In genomic region chr1:52237430-52237829, GRCh38 we compare ENCODE assay signal across 14 cellular contexts.
DNase-seq lines count a peak whose midpoint lies in the region; ATAC-seq, FAIRE-seq and TF ChIP-seq lines count a peak whose summit lies in the region.
"Had no signal": no experiment of that assay in that cellular context is flagged by ENCODE, and none has a peak within 500 bp of the region (broad histone marks: within the 10 kb centered on the region; RNA-seq: fewer than 3 reads in every experiment).

No MANE protein-coding gene starts in this region.

- no peak overlapping the region for H3K4ac ChIP-seq in mesenchymal stem cell (ENCODE audit: low read depth in 1 of 2, low read length in 2 of 2)

- 55% methylated on average over 1 of the region's 1 CpG for WGBS in GM12878 (ENCODE audit: insufficient coverage, insufficient replicate concordance, low lambda C conversion rate, missing lambda C conversion rate)
- 17% methylated on average over 1 of the region's 1 CpG for WGBS in mesenchymal stem cell

- H3K9ac ChIP-seq in GM12878 (ENCODE audit: control insufficient read depth, insufficient read depth, low read length) = no peak overlapping the region
- H3K9ac ChIP-seq in mesenchymal stem cell (ENCODE audit: low read length) = no peak overlapping the region

- no peak overlapping the region for H2BK15ac ChIP-seq in mesenchymal stem cell (ENCODE audit: low read depth, poor library complexity, severe bottlenecking)

- H3K79me1 ChIP-seq in mesenchymal stem cell (replicated peaks; ENCODE audit: low read length, poor library complexity, severe bottlenecking) = peaks cover 2% of the 10 kb centered on the region

- H4K20me1 ChIP-seq in GM12878 (ENCODE audit: control insufficient read depth, insufficient read depth) = no peaks in the 10 kb centered on the region; the same call in 1 of the 2 replicates

- no peak overlapping the region for H3K18ac ChIP-seq in mesenchymal stem cell (ENCODE audit: low read depth in 1 of 2, low read length in 2 of 2)

- no peak overlapping the region for H3K14ac ChIP-seq in mesenchymal stem cell (ENCODE audit: low read length in 2 of 2)

- peak; percentile 18 for DNase-seq in GM04504 (ENCODE audit: low read depth)
- DNase-seq in NOMO-1 (lab: John Stamatoyannopoulos, UW; ENCODE audit: unreplicated experiment in 2 of 2) = peak; percentile 5 to 63
- no peak for DNase-seq in GM12878 (ENCODE audit: low read depth, low spot score)
- peak; percentile 74 for DNase-seq in mesenchymal stem cell
- no peak for DNase-seq in activated CD4-positive, CD25-positive, alpha-beta regulatory T cell (lab: John Stamatoyannopoulos, UW)
- no peak for DNase-seq in stimulated activated CD4-positive, alpha-beta T cell treated with anti-CD3 and anti-CD28 coated beads, Interleukin-4, amount 100 ng/mL, for 4 hours
- no peak for DNase-seq in NCI-H2029 treated with DMSO at 0.1 percent for 48 hours (lab: John Stamatoyannopoulos, UW)
- no peak for DNase-seq in GM10266 (ENCODE audit: extremely low spot score)
- DNase-seq: activated CD4-positive, alpha-beta T cell treated with anti-CD3 and anti-CD28 coated beads for 1 hour; Calu3; hypothalamus; Right ventricle myocardium superior; tibial artery had no signal

- in situ Hi-C loops in GM12878 (cut with MboI) = no loop called here

- RAD21 ChIA-PET in GM12878 (lab: Charles Lee; ENCODE audit: unreplicated experiment) = no interaction called here

- H3K9me3 ChIP-seq in GM12878 (replicated peaks; ENCODE audit: control insufficient read depth, insufficient read depth, low read length) = no peaks in the 10 kb centered on the region
- H3K9me3 ChIP-seq in mesenchymal stem cell (ENCODE audit: control insufficient read depth, low read length) = no peaks in the 10 kb centered on the region
- H3K9me3 ChIP-seq: tibial artery had no signal

- no peak overlapping the region for H2BK12ac ChIP-seq in mesenchymal stem cell (ENCODE audit: low read length in 2 of 2)

- H2BK120ac ChIP-seq in mesenchymal stem cell (ENCODE audit: low read depth, low read length) = no peak overlapping the region

- TF ChIP-seq EP300 in GM12878 (IDR thresholded peaks at IDR 0.05; ENCODE audit: borderline replicate concordance in 1 of 2, control insufficient read depth in 1 of 2, low read depth in 2 of 2, low read length in 2 of 2) = no peak

- H2AK5ac ChIP-seq in mesenchymal stem cell (ENCODE audit: low read length, severe bottlenecking) = no peak overlapping the region

- H3K23ac ChIP-seq in mesenchymal stem cell (ENCODE audit: low read length in 2 of 2) = no peak overlapping the region

- no peak overlapping the region for H3K4me2 ChIP-seq in GM12878 (ENCODE audit: control insufficient read depth, insufficient read depth)
- H3K4me2 ChIP-seq in mesenchymal stem cell (ENCODE audit: low read length, poor library complexity, severe bottlenecking) = no peak overlapping the region

- no peak for TF ChIP-seq POLR2A in GM12878 (IDR thresholded peaks at IDR 0.05; ENCODE audit: low read depth, low read length)

- no peak overlapping the region for H2BK5ac ChIP-seq in mesenchymal stem cell (ENCODE audit: low read depth, low read length, poor library complexity, severe bottlenecking)

- no peak overlapping the region for H4K91ac ChIP-seq in mesenchymal stem cell (ENCODE audit: low read length)

- peaks cover 23% of the 10 kb centered on the region for H3K4me1 ChIP-seq in GM12878 (ENCODE audit: control insufficient read depth, insufficient read depth, low read length)
- no peaks in the 10 kb centered on the region for H3K4me1 ChIP-seq in mesenchymal stem cell (ENCODE audit: control insufficient read depth, insufficient read depth, low read depth, low read length)
- H3K4me1 ChIP-seq: tibial artery had no signal

- H3K36me3 ChIP-seq in GM12878 (ENCODE audit: control insufficient read depth in 2 of 2, insufficient read depth in 2 of 2, low read length in 1 of 2) (no peaks in the 10 kb centered on the region), mesenchymal stem cell (ENCODE audit: control insufficient read depth in 1 of 2, insufficient read depth in 2 of 2, low read depth in 1 of 2, low read length in 2 of 2) (no peaks in the 10 kb centered on the region)

- no peak overlapping the region for H3K4me3 ChIP-seq in GM12878
- H3K4me3 ChIP-seq in mesenchymal stem cell (ENCODE audit: insufficient read depth in 1 of 2, low read depth in 1 of 2, low read length in 2 of 2) = no peak overlapping the region
- H3K4me3 ChIP-seq: coronary artery, tibial artery had no signal

- H3K27me3 ChIP-seq in GM12878 (replicated peaks in 1 of 2; ENCODE audit: control insufficient read depth in 2 of 2, insufficient read depth in 2 of 2, low read length in 1 of 2) (no peaks in the 10 kb centered on the region), mesenchymal stem cell (ENCODE audit: control insufficient read depth in 1 of 2, insufficient read depth in 1 of 2, low read length in 2 of 2) (no peaks in the 10 kb centered on the region)
- H3K27me3 ChIP-seq: tibial artery had no signal

- intact Hi-C loops in GM12878 (cut with micrococcal nuclease; ENCODE audit: unreplicated experiment) = no loop called here

- FAIRE-seq in GM12878 (lab: Jason Lieb, UNC) = peak; percentile 23

- H3K27ac ChIP-seq in GM12878 (ENCODE audit: control insufficient read depth, insufficient read depth) (no peak overlapping the region), mesenchymal stem cell (ENCODE audit: low read length, poor library complexity, severe bottlenecking) (no peak overlapping the region)
- H3K27ac ChIP-seq: coronary artery, tibial artery had no signal

- TF ChIP-seq CTCF in GM12878 (IDR thresholded peaks at IDR 0.05 in 2 of 3, conservative IDR thresholded peaks at IDR 0.05 in 1 of 3; ENCODE audit: control insufficient read depth in 2 of 3, extremely low read depth in 1 of 3, insufficient read depth in 1 of 3, low read depth in 3 of 3, low read length in 3 of 3) (no peak), GM10266 (IDR thresholded peaks at IDR 0.05; ENCODE audit: control insufficient read depth, insufficient read depth, low read depth, missing control alignments) (no peak)

- H2AFZ ChIP-seq in GM12878 (ENCODE audit: control insufficient read depth, low read depth, low read length) (no peak overlapping the region), mesenchymal stem cell (ENCODE audit: low read depth, low read length) (no peak overlapping the region)

- POLR2A ChIA-PET in GM12878 (lab: Charles Lee) = interaction anchor here (0.5 kb wide), 1 partner anchor 1289 kb away, joined by 3 read pairs; no protein-coding TSS in a partner anchor

- CTCF ChIA-PET in GM12878 (lab: Yijun Ruan, JAX) = interaction anchor here (0.5 to 0.7 kb wide), 2 partner anchors 138 to 589 kb away, joined by 3 read pairs; no protein-coding TSS in a partner anchor

- no peak for TF ChIP-seq RAD21 in GM12878 (IDR thresholded peaks at IDR 0.05; ENCODE audit: insufficient read depth, low read depth, low read length)

- ATAC-seq in GM12878 = no peak

- H3K79me2 ChIP-seq in GM12878 (ENCODE audit: control insufficient read depth, insufficient read depth, low read length) = no peaks in the 10 kb centered on the region

- SMC1A ChIA-PET in GM12878 (lab: Charles Lee; ENCODE audit: uncharacterized antibody, unreplicated experiment) = no interaction called here

- no peak overlapping the region for H4K8ac ChIP-seq in mesenchymal stem cell (ENCODE audit: low read length)

- BruUV-seq in GM12878 (replicated peaks; lab: Mats Ljungman, UMichigan) = no TSS peak

TF ChIP-seq in GM12878, 131 proteins besides CTCF, POLR2A, EP300 and RAD21:
- TF ChIP-seq RUNX3 (IDR thresholded peaks at IDR 0.05; ENCODE audit: low read length) = peak; percentile 64
- TF ChIP-seq SREBF1 (IDR thresholded peaks at IDR 0.05; ENCODE audit: low read length) = no peak

Comparison
In these comparisons a context has a peak if more than half of its experiments do, and no peak if none do; other contexts are left out.
1. DNase-seq: peak in GM04504 (single experiment), NOMO-1 (2 of 2) and mesenchymal stem cell (single experiment); none in GM12878 (single experiment), activated CD4-positive, CD25-positive, alpha-beta regulatory T cell (0 of 4), stimulated activated CD4-positive, alpha-beta T cell treated with anti-CD3 and anti-CD28 coated beads, Interleukin-4, amount 100 ng/mL, for 4 hours (0 of 2), NCI-H2029 treated with DMSO at 0.1 percent for 48 hours (single experiment) and GM10266 (single experiment).